1 cellular context compared by ENCODE assay signal in genomic region chr22:25212337-25212736, GRCh38.
A peak's percentile ranks its signal among the peaks of the same experiment; 100 is the strongest.
TF ChIP-seq lines count a peak whose summit lies in the region.

No MANE protein-coding gene starts in this region.

TF ChIP-seq in HepG2, 621 proteins besides CTCF, POLR2A, EP300 and RAD21:
- TF ChIP-seq FOSL1 (CRISPR knock-in tag; IDR thresholded peaks at IDR 0.05; ENCODE audit: borderline replicate concordance) = no peak
- TF ChIP-seq GABPA (IDR thresholded peaks at IDR 0.05; ENCODE audit: low read depth, low read length) = peak; percentile 36; the same call in 1 of the 2 replicates
- peak; percentile 77 for TF ChIP-seq GABPA (CRISPR knock-in tag; IDR thresholded peaks at IDR 0.05; ENCODE audit: low read depth)
- peak; percentile 35 for TF ChIP-seq YY1 (IDR thresholded peaks at IDR 0.05; ENCODE audit: insufficient read depth, insufficient replicate concordance, low read depth, low read length)
- peak; percentile 96 for TF ChIP-seq ZNF574 (CRISPR knock-in tag; IDR thresholded peaks at IDR 0.05)
- TF ChIP-seq ZSCAN12 (CRISPR knock-in tag; IDR thresholded peaks at IDR 0.05) = no peak
- no peak for TF ChIP-seq HOXD1 (CRISPR knock-in tag; IDR thresholded peaks at IDR 0.05)
- no peak for TF ChIP-seq RELA (CRISPR knock-in tag; IDR thresholded peaks at IDR 0.05)
